Comparison of ENCODE assay signal across 8 cellular contexts in genomic region chr6:11770546-11771466, GRCh38. TPM values are rescaled to one million over a fixed set of nuclear protein-coding genes. Genes with fewer than 3 reads are reported as not detected.
DNase-seq lines count a peak whose midpoint lies in the region; ATAC-seq and TF ChIP-seq lines count a peak whose summit lies in the region.

No MANE protein-coding gene starts in this region.

- POLR2A ChIA-PET in OCI-LY7 (lab: Charles Lee): no interaction called here

- CTCF ChIA-PET in OCI-LY7 (lab: Charles Lee; ENCODE audit: unreplicated experiment): no interaction called here

- WGBS in thymus: 90% methylated on average over 27 of the region's 27 CpGs

- no TSS peak for BruUV-seq in OCI-LY7 (replicated peaks; lab: Mats Ljungman, UMichigan)

- H3K27me3 ChIP-seq in colonic mucosa (no peaks in the 10 kb centered on the region), lower lobe of right lung (ENCODE audit: low read depth) (no peaks in the 10 kb centered on the region), thymus (ENCODE audit: control insufficient read depth, insufficient read depth) (no peaks in the 10 kb centered on the region)

- no peak overlapping the region for H3K4me2 ChIP-seq in OCI-LY7 (ENCODE audit: low read length)

- TF ChIP-seq CTCF in colonic mucosa (IDR thresholded peaks at IDR 0.05) (no peak), lower lobe of right lung (IDR thresholded peaks at IDR 0.05) (no peak), OCI-LY7 (conservative IDR thresholded peaks at IDR 0.05; ENCODE audit: low read length) (no peak)

- H3K4me1 ChIP-seq in colonic mucosa: peaks cover 4% of the 10 kb centered on the region
- peaks cover 33% of the 10 kb centered on the region for H3K4me1 ChIP-seq in lower lobe of right lung
- H3K4me1 ChIP-seq in thymus (ENCODE audit: control insufficient read depth, insufficient read depth, low read length): no peaks in the 10 kb centered on the region
- H3K4me1 ChIP-seq in OCI-LY7 (ENCODE audit: insufficient read depth, low read length, poor library complexity, severe bottlenecking): no peaks in the 10 kb centered on the region

- intact Hi-C loops in colonic mucosa (cut with DNase I) (no loop called here), lower lobe of right lung (cut with DNase I) (no loop called here), OCI-LY7 (cut with micrococcal nuclease; ENCODE audit: unreplicated experiment) (no loop called here)

- H3K27ac ChIP-seq in colonic mucosa (peak overlapping the region; percentile 92), lower lobe of right lung (peak overlapping the region; percentile 70), thymus (ENCODE audit: low read depth) (peak overlapping the region; percentile 78), OCI-LY7 (ENCODE audit: low read depth, low read length, poor library complexity, severe bottlenecking) (no peak overlapping the region)

- H3K9me3 ChIP-seq in colonic mucosa: no peaks in the 10 kb centered on the region
- H3K9me3 ChIP-seq in lower lobe of right lung: no peaks in the 10 kb centered on the region
- H3K9me3 ChIP-seq in thymus (ENCODE audit: control insufficient read depth): no peaks in the 10 kb centered on the region
- no peaks in the 10 kb centered on the region for H3K9me3 ChIP-seq in OCI-LY7 (ENCODE audit: low read length)

- H3K79me2 ChIP-seq in OCI-LY7 (ENCODE audit: insufficient read depth, low read depth, low read length): no peaks in the 10 kb centered on the region

- H3K9ac ChIP-seq in colonic mucosa (ENCODE audit: low read depth in 2 of 2, low read length in 2 of 2): peak overlapping the region in 1 of 2 donors; percentile 78

- H3K4me3 ChIP-seq in colonic mucosa (no peak overlapping the region), lower lobe of right lung (no peak overlapping the region), thymus (ENCODE audit: low read length) (no peak overlapping the region), OCI-LY7 (ENCODE audit: low read depth, low read length, poor library complexity, severe bottlenecking) (no peak overlapping the region)

- H3K36me3 ChIP-seq in colonic mucosa (no peaks in the 10 kb centered on the region), lower lobe of right lung (no peaks in the 10 kb centered on the region), thymus (ENCODE audit: control insufficient read depth, insufficient read depth) (no peaks in the 10 kb centered on the region), OCI-LY7 (ENCODE audit: insufficient read depth, low read length) (no peaks in the 10 kb centered on the region)

- no peak overlapping the region for H2AFZ ChIP-seq in OCI-LY7 (ENCODE audit: low read length)

- peak in 8 of 14 donors; percentile 11 to 32 (median 24) for DNase-seq in C1 segment of cervical spinal cord (lab: John Stamatoyannopoulos, UW)
- DNase-seq in MV-4-11 (lab: John Stamatoyannopoulos, UW): peak; percentile 97
- peak; percentile 92 for DNase-seq in colonic mucosa
- DNase-seq in lower lobe of right lung: peak; percentile 88
- DNase-seq in OCI-LY7 (ENCODE audit: low spot score): no peak
- no peak for DNase-seq in NCI-H2171 (lab: John Stamatoyannopoulos, UW)

- ATAC-seq in lower lobe of right lung (peak; percentile 83 to 92), HG02588 (IDR thresholded peaks at IDR 0.05; ENCODE audit: unreplicated experiment) (no peak)

- no peaks in the 10 kb centered on the region for H4K20me1 ChIP-seq in OCI-LY7 (ENCODE audit: insufficient read depth, low read length)

- no peaks in the 10 kb centered on the region for H3K9me2 ChIP-seq in OCI-LY7 (ENCODE audit: insufficient read depth, low read length)

RNA-seq across cellular contexts. Expression of gene ADTRP, which starts 7.8 kb away (rescaled TPM):
- 10 to 100 TPM; 56.6 to 79.9 TPM for total RNA-seq in colonic mucosa
- total RNA-seq in lower lobe of right lung: 42.5 TPM
- polyA plus RNA-seq in thymus: 7.7 TPM
- total RNA-seq in OCI-LY7 (2014; rRNA removed; shearing (Covaris generic)): not detected in 2 replicates
- not detected in 2 replicates for total RNA-seq in OCI-LY7 (2022)

Comparison
In these comparisons a context has a peak if more than half of its experiments do, and no peak if none do; other contexts are left out.
1. DNase-seq: peak in C1 segment of cervical spinal cord (8 of 14), MV-4-11 (single experiment), colonic mucosa (single experiment) and lower lobe of right lung (single experiment); none in OCI-LY7 (single experiment) and NCI-H2171 (single experiment).
2. RNA of gene ADTRP, which starts 7.8 kb away (total RNA-seq): 56.6 to 79.9 TPM in colonic mucosa and 42.5 TPM in lower lobe of right lung (single experiment); not detected in OCI-LY7; every median in the first group is over 10 times any median in the second.